1 cellular context compared by ENCODE assay signal in genomic region chr18:9087144-9087543, GRCh38.
TF ChIP-seq lines count a peak whose summit lies in the region.

No MANE protein-coding gene starts in this region.

TF ChIP-seq in HepG2, 621 proteins besides CTCF, POLR2A, EP300 and RAD21:
- TF ChIP-seq GABPA (IDR thresholded peaks at IDR 0.05; ENCODE audit: low read depth, low read length) (no peak), GABPA (CRISPR knock-in tag; IDR thresholded peaks at IDR 0.05; ENCODE audit: low read depth) (no peak), CCDC6 (CRISPR knock-in tag; IDR thresholded peaks at IDR 0.05) (no peak), ZFP82 (CRISPR knock-in tag; IDR thresholded peaks at IDR 0.05; ENCODE audit: borderline replicate concordance) (no peak), ZFP90 (CRISPR knock-in tag; IDR thresholded peaks at IDR 0.05; ENCODE audit: borderline replicate concordance) (peak; percentile 62; the same call in 1 of the 2 replicates), ZNF224 (CRISPR knock-in tag; IDR thresholded peaks at IDR 0.05) (no peak), ZNF460 (CRISPR knock-in tag; IDR thresholded peaks at IDR 0.05; ENCODE audit: borderline replicate concordance) (peak; percentile 86), REST (IDR thresholded peaks at IDR 0.05; ENCODE audit: borderline replicate concordance in 1 of 2, low read depth in 1 of 2, low read length in 2 of 2) (no peak), ZNF761 (CRISPR knock-in tag; conservative IDR thresholded peaks at IDR 0.05) (no peak), CREB1 (IDR thresholded peaks at IDR 0.05) (no peak), CREB1 (CRISPR knock-in tag; IDR thresholded peaks at IDR 0.05) (no peak), PATZ1 (CRISPR knock-in tag; IDR thresholded peaks at IDR 0.05) (no peak), MAFF (IDR thresholded peaks at IDR 0.05; ENCODE audit: low read depth, low read length) (no peak), ZBTB33 (CRISPR knock-in tag; IDR thresholded peaks at IDR 0.05) (0 out of 2 replicates have a peak, but pooled peaks have one; percentile 17), FOXM1 (CRISPR knock-in tag; IDR thresholded peaks at IDR 0.05) (no peak), TOE1 (CRISPR knock-in tag; IDR thresholded peaks at IDR 0.05) (no peak), RBM39 (IDR thresholded peaks at IDR 0.05; ENCODE audit: low read depth, low read length, poor library complexity, severe bottlenecking) (no peak), ZNF501 (CRISPR knock-in tag; IDR thresholded peaks at IDR 0.05) (no peak), ZBTB3 (CRISPR knock-in tag; IDR thresholded peaks at IDR 0.05; ENCODE audit: borderline replicate concordance, low read depth) (no peak)
- TF ChIP-seq, protein P1, sequence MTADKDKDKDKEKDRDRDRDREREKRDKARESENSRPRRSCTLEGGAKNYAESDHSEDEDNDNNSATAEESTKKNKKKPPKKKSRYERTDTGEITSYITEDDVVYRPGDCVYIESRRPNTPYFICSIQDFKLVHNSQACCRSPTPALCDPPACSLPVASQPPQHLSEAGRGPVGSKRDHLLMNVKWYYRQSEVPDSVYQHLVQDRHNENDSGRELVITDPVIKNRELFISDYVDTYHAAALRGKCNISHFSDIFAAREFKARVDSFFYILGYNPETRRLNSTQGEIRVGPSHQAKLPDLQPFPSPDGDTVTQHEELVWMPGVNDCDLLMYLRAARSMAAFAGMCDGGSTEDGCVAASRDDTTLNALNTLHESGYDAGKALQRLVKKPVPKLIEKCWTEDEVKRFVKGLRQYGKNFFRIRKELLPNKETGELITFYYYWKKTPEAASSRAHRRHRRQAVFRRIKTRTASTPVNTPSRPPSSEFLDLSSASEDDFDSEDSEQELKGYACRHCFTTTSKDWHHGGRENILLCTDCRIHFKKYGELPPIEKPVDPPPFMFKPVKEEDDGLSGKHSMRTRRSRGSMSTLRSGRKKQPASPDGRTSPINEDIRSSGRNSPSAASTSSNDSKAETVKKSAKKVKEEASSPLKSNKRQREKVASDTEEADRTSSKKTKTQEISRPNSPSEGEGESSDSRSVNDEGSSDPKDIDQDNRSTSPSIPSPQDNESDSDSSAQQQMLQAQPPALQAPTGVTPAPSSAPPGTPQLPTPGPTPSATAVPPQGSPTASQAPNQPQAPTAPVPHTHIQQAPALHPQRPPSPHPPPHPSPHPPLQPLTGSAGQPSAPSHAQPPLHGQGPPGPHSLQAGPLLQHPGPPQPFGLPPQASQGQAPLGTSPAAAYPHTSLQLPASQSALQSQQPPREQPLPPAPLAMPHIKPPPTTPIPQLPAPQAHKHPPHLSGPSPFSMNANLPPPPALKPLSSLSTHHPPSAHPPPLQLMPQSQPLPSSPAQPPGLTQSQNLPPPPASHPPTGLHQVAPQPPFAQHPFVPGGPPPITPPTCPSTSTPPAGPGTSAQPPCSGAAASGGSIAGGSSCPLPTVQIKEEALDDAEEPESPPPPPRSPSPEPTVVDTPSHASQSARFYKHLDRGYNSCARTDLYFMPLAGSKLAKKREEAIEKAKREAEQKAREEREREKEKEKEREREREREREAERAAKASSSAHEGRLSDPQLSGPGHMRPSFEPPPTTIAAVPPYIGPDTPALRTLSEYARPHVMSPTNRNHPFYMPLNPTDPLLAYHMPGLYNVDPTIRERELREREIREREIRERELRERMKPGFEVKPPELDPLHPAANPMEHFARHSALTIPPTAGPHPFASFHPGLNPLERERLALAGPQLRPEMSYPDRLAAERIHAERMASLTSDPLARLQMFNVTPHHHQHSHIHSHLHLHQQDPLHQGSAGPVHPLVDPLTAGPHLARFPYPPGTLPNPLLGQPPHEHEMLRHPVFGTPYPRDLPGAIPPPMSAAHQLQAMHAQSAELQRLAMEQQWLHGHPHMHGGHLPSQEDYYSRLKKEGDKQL (CRISPR knock-in tag; IDR thresholded peaks at IDR 0.05; ENCODE audit: low read depth): no peak
- TF ChIP-seq, protein P2, sequence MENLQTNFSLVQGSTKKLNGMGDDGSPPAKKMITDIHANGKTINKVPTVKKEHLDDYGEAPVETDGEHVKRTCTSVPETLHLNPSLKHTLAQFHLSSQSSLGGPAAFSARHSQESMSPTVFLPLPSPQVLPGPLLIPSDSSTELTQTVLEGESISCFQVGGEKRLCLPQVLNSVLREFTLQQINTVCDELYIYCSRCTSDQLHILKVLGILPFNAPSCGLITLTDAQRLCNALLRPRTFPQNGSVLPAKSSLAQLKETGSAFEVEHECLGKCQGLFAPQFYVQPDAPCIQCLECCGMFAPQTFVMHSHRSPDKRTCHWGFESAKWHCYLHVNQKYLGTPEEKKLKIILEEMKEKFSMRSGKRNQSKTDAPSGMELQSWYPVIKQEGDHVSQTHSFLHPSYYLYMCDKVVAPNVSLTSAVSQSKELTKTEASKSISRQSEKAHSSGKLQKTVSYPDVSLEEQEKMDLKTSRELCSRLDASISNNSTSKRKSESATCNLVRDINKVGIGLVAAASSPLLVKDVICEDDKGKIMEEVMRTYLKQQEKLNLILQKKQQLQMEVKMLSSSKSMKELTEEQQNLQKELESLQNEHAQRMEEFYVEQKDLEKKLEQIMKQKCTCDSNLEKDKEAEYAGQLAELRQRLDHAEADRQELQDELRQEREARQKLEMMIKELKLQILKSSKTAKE (CRISPR knock-in tag; IDR thresholded peaks at IDR 0.05; ENCODE audit: borderline replicate concordance): no peak
